ENCODE assay signal across 21 cellular contexts in the genomic region with DNA sequence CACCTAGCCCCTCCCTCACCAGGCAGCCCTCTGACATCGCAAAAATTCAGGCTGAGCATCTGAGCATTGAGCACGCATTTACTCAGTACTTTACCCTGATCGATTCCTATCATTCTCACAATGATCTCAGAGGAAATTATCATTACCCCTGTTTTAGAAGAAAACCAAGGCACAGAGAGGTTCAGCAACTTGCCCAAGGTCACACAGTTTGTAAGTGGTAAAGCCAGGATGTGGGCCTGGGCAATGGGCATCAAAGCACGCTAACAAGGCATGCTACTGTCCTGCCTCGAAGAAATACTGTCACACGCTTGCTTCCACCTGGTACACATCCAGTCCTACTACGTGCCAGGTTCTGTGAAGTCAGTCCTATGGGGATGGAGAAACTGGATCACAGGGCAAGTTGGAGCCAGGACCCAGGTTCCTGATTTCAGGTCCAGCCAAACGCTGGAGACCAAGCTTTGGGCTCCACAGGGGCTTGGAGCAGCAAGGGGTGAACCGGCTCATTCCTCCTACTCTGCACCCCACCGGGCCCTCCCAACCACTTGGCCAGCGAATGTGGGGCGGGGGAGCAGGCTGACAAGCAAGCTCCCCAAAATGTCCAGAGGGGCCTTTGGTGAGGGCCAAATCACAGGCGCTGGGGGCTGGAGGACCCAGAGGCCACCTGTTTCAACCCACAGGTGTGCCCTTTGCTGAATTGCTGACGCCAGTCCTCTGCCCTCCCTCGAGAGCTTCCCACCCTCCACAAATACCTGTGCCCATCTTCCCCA. TPM values are rescaled to one million over a fixed set of nuclear protein-coding genes. Genes with fewer than 3 reads are reported as not detected.
A peak's percentile ranks its signal among the peaks of the same experiment; 100 is the strongest.
DNase-seq lines count a peak whose midpoint lies in the region; ATAC-seq, FAIRE-seq and TF ChIP-seq lines count a peak whose summit lies in the region.
"Had no signal": no experiment of that assay in that cellular context is flagged by ENCODE, and none has a peak within 500 bp of the region (broad histone marks: within the 10 kb centered on the region; RNA-seq: fewer than 3 reads in every experiment).

No MANE protein-coding gene starts in this region.

- no peak overlapping the region for H2BK5ac ChIP-seq in neuronal stem cell (ENCODE audit: low read length)

- peaks cover 8% of the 10 kb centered on the region; the same call in 1 of the 2 replicates for H3K4me1 ChIP-seq in HepG2 (ENCODE audit: insufficient read depth, low read length)
- no peaks in the 10 kb centered on the region for H3K4me1 ChIP-seq in right lobe of liver
- H3K4me1 ChIP-seq in neuronal stem cell (ENCODE audit: control insufficient read depth in 2 of 2, insufficient read depth in 1 of 2, low read depth in 1 of 2, low read length in 2 of 2), result peaks cover 1 to 6% of the 10 kb centered on the region in 2 donors
- H3K4me1 ChIP-seq: A549, HAP-1 had no signal

- FAIRE-seq in HepG2 (lab: Jason Lieb, UNC) (no peak), bronchial epithelial cell (lab: Jason Lieb, UNC) (peak; percentile 60)
- FAIRE-seq: A549, GM12891, GM18507, H54 had no signal

- no peak overlapping the region for H3K23ac ChIP-seq in neuronal stem cell (ENCODE audit: low read depth, low read length, poor library complexity)

- no peak for TF ChIP-seq POLR2A in HepG2 (IDR thresholded peaks at IDR 0.05; ENCODE audit: insufficient read depth in 1 of 2, low read depth in 2 of 2, low read length in 2 of 2)
- TF ChIP-seq POLR2A in right lobe of liver (IDR thresholded peaks at IDR 0.05), result no peak

- no peak overlapping the region for H3K27ac ChIP-seq in HepG2 (ENCODE audit: extremely low read length, insufficient read depth, low read length)
- no peak overlapping the region for H3K27ac ChIP-seq in right lobe of liver
- no peak overlapping the region for H3K27ac ChIP-seq in neuronal stem cell (replicated peaks; ENCODE audit: low read length)
- H3K27ac ChIP-seq: A549 had no signal

- WGBS in HepG2 (ENCODE audit: low lambda C conversion rate), result 70% methylated on average over 15 of the region's 15 CpGs
- WGBS in right lobe of liver (ENCODE audit: insufficient coverage, low coverage, low lambda C conversion rate, missing lambda C conversion rate), result 90% methylated on average over 6 of the region's 15 CpGs
- WGBS in neuronal stem cell (ENCODE audit: extremely low coverage in 2 of 2, insufficient read length in 2 of 2, insufficient replicate concordance in 1 of 2), 2 donors, result no CpG with 5 or more reads among the region's 15 CpGs

- no peak overlapping the region for H3K4ac ChIP-seq in neuronal stem cell (ENCODE audit: low read length)

- POLR2A ChIA-PET in HepG2 (lab: Yijun Ruan, JAX), result no interaction called here

- CTCF ChIA-PET in HepG2 (lab: Yijun Ruan, JAX; ENCODE audit: low intra/inter-chr PET ratio, low total read pairs), result no interaction called here

- no peak overlapping the region for H4K91ac ChIP-seq in neuronal stem cell (ENCODE audit: low read depth, low read length, poor library complexity)

- H3K14ac ChIP-seq in neuronal stem cell (ENCODE audit: low read length), result no peak overlapping the region

- H3K36me3 ChIP-seq in HepG2 (replicated peaks in 1 of 2; ENCODE audit: control insufficient read depth in 1 of 2, insufficient read depth in 2 of 2, low read length in 2 of 2) (no peaks in the 10 kb centered on the region), right lobe of liver (no peaks in the 10 kb centered on the region), bronchial epithelial cell (ENCODE audit: control insufficient read depth, insufficient read depth, low read length) (no peaks in the 10 kb centered on the region), neuronal stem cell (replicated peaks in 1 of 2; ENCODE audit: control insufficient read depth in 2 of 2, insufficient read depth in 2 of 2, low read length in 2 of 2) (no peaks in the 10 kb centered on the region)
- H3K36me3 ChIP-seq: HAP-1 had no signal

- in situ Hi-C loops in HepG2 (cut with HindIII; ENCODE audit: extremely low pct_ligation_motif_present, low pct_unique_long_range_greater_than_20kb), result no loop called here

- H3K9ac ChIP-seq in HepG2 (ENCODE audit: insufficient read depth, low read depth, low read length) (no peak overlapping the region), neuronal stem cell (ENCODE audit: low read depth, low read length, poor library complexity) (no peak overlapping the region)

- H3K9me3 ChIP-seq in HepG2 (ENCODE audit: low read length) (no peaks in the 10 kb centered on the region), right lobe of liver (no peaks in the 10 kb centered on the region), neuronal stem cell (replicated peaks in 1 of 2; ENCODE audit: control insufficient read depth in 2 of 2, insufficient read depth in 1 of 2, low read depth in 1 of 2, low read length in 2 of 2) (no peaks in the 10 kb centered on the region)
- H3K9me3 ChIP-seq: A549, HAP-1 had no signal

- intact Hi-C loops in HepG2 (cut with micrococcal nuclease; ENCODE audit: unreplicated experiment), result no loop called here
- intact Hi-C loops in right lobe of liver (cut with DNase I), result no loop called here

- no peaks in the 10 kb centered on the region for H4K20me1 ChIP-seq in HepG2 (ENCODE audit: insufficient read depth, low read length)

- peak overlapping the region; percentile 62 for H3K18ac ChIP-seq in neuronal stem cell (ENCODE audit: low read length)

- ATAC-seq in HepG2 (no peak), right lobe of liver (no peak)

- DNase-seq in HepG2 (ENCODE audit: low spot score) (no peak), right lobe of liver (no peak), bronchial epithelial cell (ENCODE audit: low read depth) (no peak), neuronal stem cell (ENCODE audit: low spot score) (no peak), cerebellar nuclear complex (lab: John Stamatoyannopoulos, UW) (no peak)
- no peak for DNase-seq in activated effector memory CD4-positive, alpha-beta T cell treated with Interleukin-2 at 50 U/mL for 16 hours
- DNase-seq: 8988T; C1 segment of cervical spinal cord; Calu3; CD4-positive, alpha-beta memory T cell; COR-L47; DMS53; DMS79 treated with DMSO at 0.1 percent for 48 hours; GF-D8 had no signal

- peaks cover 2 to 29% of the 10 kb centered on the region in 2 experiments; a peak in 3 of 5 replicates for H3K27me3 ChIP-seq in HepG2 (ENCODE audit: control insufficient read depth in 1 of 2, insufficient read depth in 2 of 2, low read length in 2 of 2)
- no peaks in the 10 kb centered on the region for H3K27me3 ChIP-seq in right lobe of liver
- peaks cover 5% of the 10 kb centered on the region for H3K27me3 ChIP-seq in bronchial epithelial cell (ENCODE audit: control insufficient read depth, insufficient read depth, low read length)
- no peaks in the 10 kb centered on the region for H3K27me3 ChIP-seq in neuronal stem cell (ENCODE audit: control insufficient read depth in 3 of 3, insufficient read depth in 3 of 3, low read depth in 1 of 3, low read length in 3 of 3)

- TF ChIP-seq CTCF in HepG2 (CRISPR knock-in tag; IDR thresholded peaks at IDR 0.05) (no peak), right lobe of liver (IDR thresholded peaks at IDR 0.05) (no peak), bronchial epithelial cell (IDR thresholded peaks at IDR 0.05; ENCODE audit: insufficient read depth, low read length, severe bottlenecking) (no peak)

- H2AK5ac ChIP-seq in neuronal stem cell (ENCODE audit: low read depth, low read length), result peak overlapping the region; percentile 69

- no TSS peak for BruUV-seq in HepG2 (replicated peaks; lab: Mats Ljungman, UMichigan)

- no peak overlapping the region for H4K8ac ChIP-seq in neuronal stem cell (ENCODE audit: low read depth, low read length)

- H3K4me3 ChIP-seq in HepG2 (replicated peaks in 1 of 3; ENCODE audit: insufficient read depth in 1 of 3, low read depth in 2 of 3, low read length in 3 of 3) (no peak overlapping the region), right lobe of liver (no peak overlapping the region), bronchial epithelial cell (ENCODE audit: low read depth, low read length) (no peak overlapping the region), neuronal stem cell (ENCODE audit: low read length in 2 of 2) (no peak overlapping the region)
- H3K4me3 ChIP-seq: A549, GM23338, HAP-1 had no signal

- H2BK120ac ChIP-seq in neuronal stem cell (ENCODE audit: low read depth, low read length), result peak overlapping the region; percentile 43

- H2BK12ac ChIP-seq in neuronal stem cell (ENCODE audit: low read length), result no peak overlapping the region

- no peaks in the 10 kb centered on the region for H3K79me1 ChIP-seq in neuronal stem cell (ENCODE audit: low read depth, low read length)

- no peak for TF ChIP-seq RAD21 in HepG2 (CRISPR knock-in tag; IDR thresholded peaks at IDR 0.05)

- H3K4me2 ChIP-seq in HepG2 (ENCODE audit: low read depth, low read length) (no peak overlapping the region), neuronal stem cell (ENCODE audit: insufficient read depth, low read length, poor library complexity, severe bottlenecking) (no peak overlapping the region)
- H3K4me2 ChIP-seq: A549, GM23338 had no signal

- H2BK15ac ChIP-seq in neuronal stem cell (ENCODE audit: low read length), result no peak overlapping the region

- no peak overlapping the region for H2AFZ ChIP-seq in HepG2 (ENCODE audit: low read length)
- H2AFZ ChIP-seq in neuronal stem cell (ENCODE audit: low read length), result no peak overlapping the region

- H3K79me2 ChIP-seq in HepG2 (ENCODE audit: insufficient read depth, low read length), result no peaks in the 10 kb centered on the region

- no peak for TF ChIP-seq EP300 in HepG2 (IDR thresholded peaks at IDR 0.05; ENCODE audit: low read depth in 2 of 2, low read length in 2 of 2)
- no peak for TF ChIP-seq EP300 in HepG2 (CRISPR knock-in tag; IDR thresholded peaks at IDR 0.05; ENCODE audit: borderline replicate concordance)

RNA-seq across cellular contexts. Expression of a gene that starts 18.2 kb away (rescaled TPM):
- not detected in 2 replicates for total RNA-seq in HepG2 (2016; rRNA removed; fragmentation: Illumina TruSeq; extraction: Trizol)
- not detected in 2 replicates for total RNA-seq in HepG2 (2016; cell fraction: cytosol; rRNA removed; fragmentation: Illumina TruSeq; extraction: Trizol; ENCODE audit: low read depth)
- not detected in 2 replicates for total RNA-seq in HepG2 (2016; cell fraction: insoluble cytoplasmic fraction; rRNA removed; fragmentation: Illumina TruSeq; extraction: Trizol)
- total RNA-seq in HepG2 (2016; cell fraction: membrane; rRNA removed; fragmentation: Illumina TruSeq; extraction: Trizol), result not detected in 2 replicates
- total RNA-seq in HepG2 (2016; cell fraction: nucleus; rRNA removed; fragmentation: Illumina TruSeq; extraction: Trizol), result not detected in 2 replicates
- not detected in 2 replicates for polyA plus RNA-seq in HepG2 (2011; rRNA removed)
- 0.03 TPM in 1 of 2 replicates, not detected in the other for polyA plus RNA-seq in HepG2 (2011; cell fraction: cytosol; rRNA removed)
- not detected in 2 replicates for polyA plus RNA-seq in HepG2 (2011; cell fraction: nucleus; rRNA removed)
- polyA plus RNA-seq in HepG2 (2012), result not detected in 2 replicates
- not detected in 2 replicates for polyA plus RNA-seq in HepG2 (2016; cell fraction: cytosol; fragmentation: Illumina TruSeq; extraction: Trizol; ENCODE audit: low read depth)
- polyA plus RNA-seq in HepG2 (2016; cell fraction: insoluble cytoplasmic fraction; fragmentation: Illumina TruSeq; extraction: Trizol; ENCODE audit: low read depth), result not detected in 2 replicates
- not detected in 2 replicates for polyA plus RNA-seq in HepG2 (2016; cell fraction: membrane; fragmentation: Illumina TruSeq; extraction: Trizol; ENCODE audit: low read depth)
- polyA plus RNA-seq in HepG2 (2016; cell fraction: nucleus; fragmentation: Illumina TruSeq; extraction: Trizol; ENCODE audit: insufficient read depth, low read depth), result not detected in 2 replicates
- not detected in 2 replicates for polyA minus RNA-seq in HepG2 (2011; rRNA and poly(A)+ RNA removed; ENCODE audit: low replicate concordance)
- polyA minus RNA-seq in HepG2 (2011; cell fraction: cytosol; rRNA and poly(A)+ RNA removed), result not detected in 2 replicates
- polyA minus RNA-seq in HepG2 (2011; cell fraction: nucleus; rRNA and poly(A)+ RNA removed), result not detected in 2 replicates
- total RNA-seq in right lobe of liver, result not detected
- total RNA-seq in bronchial epithelial cell, result not detected in 2 replicates
- polyA plus RNA-seq in neuronal stem cell (2013, experiment 1 of 2), result 6.0 TPM
- polyA plus RNA-seq in neuronal stem cell (2013, experiment 2 of 2), result 5.6 TPM
- total RNA-seq: Calu3; CD4-positive, alpha-beta memory T cell had no signal
- polyA plus RNA-seq: BJ; CD4-positive, alpha-beta memory T cell had no signal

RNA-seq across cellular contexts. Expression of a gene that starts 31.1 kb away (rescaled TPM):
- total RNA-seq in HepG2 (2016; rRNA removed; fragmentation: Illumina TruSeq; extraction: Trizol) (18.9 and 24.2 TPM in 2 replicates), right lobe of liver (10 to 100 TPM in 3 of 6 experiments, 1 to 10 TPM in 3; 2.4 to 53.8 (median 12.8) TPM), bronchial epithelial cell (1.8 and 7.1 TPM in 2 replicates)
- total RNA-seq in HepG2 (2016; cell fraction: cytosol; rRNA removed; fragmentation: Illumina TruSeq; extraction: Trizol; ENCODE audit: low read depth), result 15.4 and 17.8 TPM in 2 replicates
- total RNA-seq in HepG2 (2016; cell fraction: insoluble cytoplasmic fraction; rRNA removed; fragmentation: Illumina TruSeq; extraction: Trizol), result 18.4 and 24.9 TPM in 2 replicates
- total RNA-seq in HepG2 (2016; cell fraction: membrane; rRNA removed; fragmentation: Illumina TruSeq; extraction: Trizol), result 25.0 and 25.7 TPM in 2 replicates
- 24.1 and 25.4 TPM in 2 replicates for total RNA-seq in HepG2 (2016; cell fraction: nucleus; rRNA removed; fragmentation: Illumina TruSeq; extraction: Trizol)
- polyA plus RNA-seq in HepG2 (2011; rRNA removed), result 44.4 and 65.7 TPM in 2 replicates
- 51.3 and 51.5 TPM in 2 replicates for polyA plus RNA-seq in HepG2 (2011; cell fraction: cytosol; rRNA removed)
- polyA plus RNA-seq in HepG2 (2011; cell fraction: nucleus; rRNA removed), result 13.4 and 13.6 TPM in 2 replicates
- 25.3 and 25.4 TPM in 2 replicates for polyA plus RNA-seq in HepG2 (2012)
- 22.6 and 32.8 TPM in 2 replicates for polyA plus RNA-seq in HepG2 (2016; cell fraction: cytosol; fragmentation: Illumina TruSeq; extraction: Trizol; ENCODE audit: low read depth)
- polyA plus RNA-seq in HepG2 (2016; cell fraction: insoluble cytoplasmic fraction; fragmentation: Illumina TruSeq; extraction: Trizol; ENCODE audit: low read depth), result 25.8 and 26.8 TPM in 2 replicates
- 31.8 and 34.1 TPM in 2 replicates for polyA plus RNA-seq in HepG2 (2016; cell fraction: membrane; fragmentation: Illumina TruSeq; extraction: Trizol; ENCODE audit: low read depth)
- 38.2 and 40.9 TPM in 2 replicates for polyA plus RNA-seq in HepG2 (2016; cell fraction: nucleus; fragmentation: Illumina TruSeq; extraction: Trizol; ENCODE audit: insufficient read depth, low read depth)
- 11.9 and 47.4 TPM in 2 replicates for polyA minus RNA-seq in HepG2 (2011; rRNA and poly(A)+ RNA removed; ENCODE audit: low replicate concordance)
- polyA minus RNA-seq in HepG2 (2011; cell fraction: cytosol; rRNA and poly(A)+ RNA removed), result 22.6 and 22.7 TPM in 2 replicates
- polyA minus RNA-seq in HepG2 (2011; cell fraction: nucleus; rRNA and poly(A)+ RNA removed), result 6.4 and 12.8 TPM in 2 replicates
- polyA plus RNA-seq in neuronal stem cell (2013, experiment 1 of 2), result 11.1 TPM
- 11.0 TPM for polyA plus RNA-seq in neuronal stem cell (2013, experiment 2 of 2)
- total RNA-seq: CD4-positive, alpha-beta memory T cell had no signal
